30 cellular contexts compared by ENCODE assay signal in genomic region chr2:224608104-224608503, GRCh38. TPM values are rescaled to one million over a fixed set of nuclear protein-coding genes. Genes with fewer than 3 reads are reported as not detected.
A peak's percentile ranks its signal among the peaks of the same experiment; 100 is the strongest.
DNase-seq lines count a peak whose midpoint lies in the region; ATAC-seq, FAIRE-seq and TF ChIP-seq lines count a peak whose summit lies in the region.
"Had no signal": no experiment of that assay in that cellular context is flagged by ENCODE, and none has a peak within 500 bp of the region (broad histone marks: within the 10 kb centered on the region; RNA-seq: fewer than 3 reads in every experiment).

No MANE protein-coding gene starts in this region.

- CTCF ChIA-PET in OCI-LY7 (lab: Charles Lee; ENCODE audit: unreplicated experiment), result no interaction called here

- BruUV-seq in OCI-LY7 (replicated peaks; lab: Mats Ljungman, UMichigan), result no TSS peak

- H2AFZ ChIP-seq in OCI-LY7 (ENCODE audit: low read length), result peak overlapping the region; percentile 38; the same call in 1 of the 2 replicates
- H2AFZ ChIP-seq: neural progenitor cell had no signal

- TF ChIP-seq CTCF in OCI-LY7 (conservative IDR thresholded peaks at IDR 0.05; ENCODE audit: low read length) (no peak), liver (IDR thresholded peaks at IDR 0.05; ENCODE audit: low read depth, low read length, missing input control) (no peak)

- POLR2A ChIA-PET in OCI-LY7 (lab: Charles Lee), result interaction anchor here (0.9 to 2.2 kb wide), 8 partner anchors 9 to 256 kb away, joined by 3 to 16 read pairs (median 3); partner anchors contain the start of gene CUL3

- H3K4me1 ChIP-seq in OCI-LY7 (ENCODE audit: insufficient read depth, low read length, poor library complexity, severe bottlenecking) (peaks cover 10% of the 10 kb centered on the region), liver (ENCODE audit: control insufficient read depth in 4 of 4, insufficient read depth in 4 of 4, low read length in 3 of 4) (peaks cover 4 to 8% (median 6%) of the 10 kb centered on the region in 4 donors)
- H3K4me1 ChIP-seq: BLaER1 treated with 17β-estradiol and CSF1 and Interleukin-3, amounts not matched to agents 10 nM and 100 nM; esophagus squamous epithelium; neural progenitor cell; spleen; upper lobe of left lung had no signal

- H3K79me2 ChIP-seq in OCI-LY7 (ENCODE audit: insufficient read depth, low read depth, low read length), result no peaks in the 10 kb centered on the region

- H3K36me3 ChIP-seq in OCI-LY7 (ENCODE audit: insufficient read depth, low read length) (no peaks in the 10 kb centered on the region), liver (ENCODE audit: control insufficient read depth in 4 of 4, insufficient read depth in 3 of 4, low read depth in 1 of 4, low read length in 3 of 4) (no peaks in the 10 kb centered on the region)
- H3K36me3 ChIP-seq: esophagus squamous epithelium, neural progenitor cell, SJCRH30, spleen, upper lobe of left lung had no signal

- H4K20me1 ChIP-seq in OCI-LY7 (ENCODE audit: insufficient read depth, low read length), result no peaks in the 10 kb centered on the region
- H4K20me1 ChIP-seq: BLaER1 treated with 17β-estradiol and CSF1 and Interleukin-3, amounts not matched to agents 10 nM and 100 nM had no signal

- H3K9me2 ChIP-seq in OCI-LY7 (ENCODE audit: insufficient read depth, low read length), result no peaks in the 10 kb centered on the region

- intact Hi-C loops in OCI-LY7 (cut with micrococcal nuclease; ENCODE audit: unreplicated experiment), result no loop called here

- peak in 1 of 2 donors; percentile 54 for TF ChIP-seq RAD21 in liver (IDR thresholded peaks at IDR 0.05)

- no peak overlapping the region for H3K4me3 ChIP-seq in OCI-LY7 (ENCODE audit: low read depth, low read length, poor library complexity, severe bottlenecking)
- no peak overlapping the region for H3K4me3 ChIP-seq in liver (ENCODE audit: low read depth in 1 of 3, low read length in 3 of 3)
- H3K4me3 ChIP-seq: BLaER1 treated with 17β-estradiol and CSF1 and Interleukin-3, amounts not matched to agents 10 nM and 100 nM; esophagus squamous epithelium; neural progenitor cell; SJCRH30; spleen; upper lobe of left lung had no signal

- 29% methylated on average over 3 of the region's 3 CpGs for WGBS in liver

- no peak overlapping the region for H3K9ac ChIP-seq in liver (ENCODE audit: low read depth in 1 of 2, low read length in 2 of 2)
- H3K9ac ChIP-seq: BLaER1 treated with 17β-estradiol and CSF1 and Interleukin-3, amounts not matched to agents 10 nM and 100 nM; neural progenitor cell had no signal

- ATAC-seq in GM19397 (IDR thresholded peaks at IDR 0.05; ENCODE audit: unreplicated experiment), result no peak
- ATAC-seq: activated CD8-positive, alpha-beta T cell treated with anti-CD3 and anti-CD28 coated beads, Interleukin-2, amount 10 ng/mL, durations not matched to agents 7 days and 5 days; HCT116; right cardiac atrium; stimulated activated effector memory CD8-positive, alpha-beta T cell treated with anti-CD3 and anti-CD28 coated beads, Interleukin-12 subunit alpha, Interleukin-12 subunit beta, amount 100 ng/mL, for 72 hours had no signal

- FAIRE-seq in HTR-8/SVneo (lab: Jason Lieb, UNC), result no peak
- FAIRE-seq: frontal cortex, RCC 7860 had no signal

- peak; percentile 36 for DNase-seq in DMS153 treated with DMSO at 0.1 percent for 48 hours (lab: John Stamatoyannopoulos, UW; ENCODE audit: unreplicated experiment)
- DNase-seq in NCI-H2029 (lab: John Stamatoyannopoulos, UW), result peak; percentile 60
- no peak for DNase-seq in OCI-LY7 (ENCODE audit: low spot score)
- no peak for DNase-seq in HTR-8/SVneo (ENCODE audit: insufficient read length, low spot score)
- DNase-seq in stimulated activated naive CD4-positive, alpha-beta T cell (lab: John Stamatoyannopoulos, UW), result no peak
- DNase-seq: activated CD4-positive, alpha-beta T cell treated with anti-CD3 and anti-CD28 coated beads for 1 hour; activated CD8-positive, alpha-beta T cell treated with anti-CD3 and anti-CD28 coated beads, Interleukin-2, amount 10 ng/mL, durations not matched to agents 7 days and 5 days; activated effector memory CD4-positive, alpha-beta T cell treated with Interleukin-2 at 50 U/mL for 16 hours; central memory CD4-positive, alpha-beta T cell; dermis blood vessel endothelial cell; esophagus squamous epithelium; KG1; NCI-H1694; NCI-H446 treated with DMSO at 0.1 percent for 48 hours; NK-92 treated with Interleukin-12 subunit alpha and Interleukin-12 subunit beta, amount 100 ng/mL, for 24 hours; right cardiac atrium; SJCRH30; spleen; stimulated activated CD4-positive, alpha-beta T cell treated with anti-CD3 and anti-CD28 coated beads, Interleukin-4, amount 100 ng/mL, for 1 hour; substantia nigra; T-helper 1 cell; upper lobe of left lung had no signal

- H3K27ac ChIP-seq in OCI-LY7 (ENCODE audit: low read depth, low read length, poor library complexity, severe bottlenecking), result no peak overlapping the region
- H3K27ac ChIP-seq in liver (ENCODE audit: low read depth in 1 of 2, low read length in 2 of 2), result no peak overlapping the region
- H3K27ac ChIP-seq: BLaER1 treated with 17β-estradiol and CSF1 and Interleukin-3, amounts not matched to agents 10 nM and 100 nM; esophagus squamous epithelium; neural progenitor cell; SJCRH30; spleen; upper lobe of left lung had no signal

- no peaks in the 10 kb centered on the region for H3K9me3 ChIP-seq in OCI-LY7 (ENCODE audit: low read length)
- no peaks in the 10 kb centered on the region for H3K9me3 ChIP-seq in liver (ENCODE audit: control insufficient read depth in 4 of 4, low read length in 3 of 4)
- H3K9me3 ChIP-seq: esophagus squamous epithelium, SJCRH30 had no signal

- no peaks in the 10 kb centered on the region for H3K27me3 ChIP-seq in liver (ENCODE audit: control insufficient read depth in 4 of 4, insufficient read depth in 4 of 4, low read length in 3 of 4)
- H3K27me3 ChIP-seq: BLaER1 treated with 17β-estradiol and CSF1 and Interleukin-3, amounts not matched to agents 10 nM and 100 nM; esophagus squamous epithelium; neural progenitor cell; SJCRH30; spleen; upper lobe of left lung had no signal

- H3K4me2 ChIP-seq in OCI-LY7 (ENCODE audit: low read length), result no peak overlapping the region
- H3K4me2 ChIP-seq: BLaER1 treated with 17β-estradiol and CSF1 and Interleukin-3, amounts not matched to agents 10 nM and 100 nM; neural progenitor cell had no signal

TF ChIP-seq in liver, 16 proteins besides CTCF, POLR2A, EP300 and RAD21 (continues in another document):
- TF ChIP-seq SP1 (IDR thresholded peaks at IDR 0.05) (peak; percentile 48), YY1 (IDR thresholded peaks at IDR 0.05) (no peak), TAF1 (conservative IDR thresholded peaks at IDR 0.05) (no peak), NR2F2 (IDR thresholded peaks at IDR 0.05) (no peak), EGR1 (IDR thresholded peaks at IDR 0.05; ENCODE audit: low read depth in 2 of 2) (no peak), FOXA1 (IDR thresholded peaks at IDR 0.05) (no peak), RXRA (IDR thresholded peaks at IDR 0.05) (peak; percentile 58 to 59), ZBTB33 (IDR thresholded peaks at IDR 0.05) (no peak), HNF4G (IDR thresholded peaks at IDR 0.05) (no peak), GABPA (IDR thresholded peaks at IDR 0.05 in 1 of 2, conservative IDR thresholded peaks at IDR 0.05 in 1 of 2) (no peak), MAX (IDR thresholded peaks at IDR 0.05) (no peak), JUND (IDR thresholded peaks at IDR 0.05) (no peak), ATF3 (IDR thresholded peaks at IDR 0.05) (no peak), HNF4A (conservative IDR thresholded peaks at IDR 0.05) (peak; percentile 43 to 68)

RNA-seq across cellular contexts. Expression of gene CUL3, which starts 22.9 kb away (rescaled TPM):
- total RNA-seq in OCI-LY7 (2014; rRNA removed; shearing (Covaris generic)), result 50.6 and 56.4 TPM in 2 replicates
- 142 and 155 TPM in 2 replicates for total RNA-seq in OCI-LY7 (2022)
- 10 to 100 TPM; 37.4 to 48.9 TPM for total RNA-seq in liver
- polyA plus RNA-seq in liver, result 10 to 100 TPM; 24.7 to 28.8 TPM

Comparison
In these comparisons a context has a peak if more than half of its experiments do, and no peak if none do; other contexts are left out.
1. DNase-seq: peak in DMS153 treated with DMSO at 0.1 percent for 48 hours (single experiment) and NCI-H2029 (single experiment); none in OCI-LY7 (single experiment), HTR-8/SVneo (single experiment) and stimulated activated naive CD4-positive, alpha-beta T cell (0 of 6).